ENCODE assay signal across 8 cellular contexts in the genomic region with DNA sequence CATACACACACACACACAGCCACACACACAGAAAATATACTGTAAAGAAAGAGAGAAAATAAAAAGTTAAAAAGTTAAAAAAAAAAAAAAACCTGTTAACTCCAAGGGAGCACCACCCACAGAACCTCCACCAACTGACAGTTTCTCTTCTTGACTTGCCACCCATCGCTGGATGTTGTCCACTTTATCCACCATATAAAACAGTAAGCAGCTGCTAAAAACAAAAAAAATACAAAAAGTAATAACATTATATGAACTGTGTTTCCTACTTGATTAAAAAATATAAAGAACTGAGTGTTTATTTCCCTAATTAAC. TPM values are rescaled to one million over a fixed set of nuclear protein-coding genes. Genes with fewer than 3 reads are reported as not detected.
DNase-seq lines count a peak whose midpoint lies in the region; ATAC-seq, FAIRE-seq and TF ChIP-seq lines count a peak whose summit lies in the region.

No MANE protein-coding gene starts in this region.

- H3K4me1 ChIP-seq in CD8-positive, alpha-beta memory T cell (ENCODE audit: insufficient read depth, low read length) = peaks cover 61% of the 10 kb centered on the region
- H3K4me1 ChIP-seq in OCI-LY7 (ENCODE audit: insufficient read depth, low read length, poor library complexity, severe bottlenecking) (peaks cover 60% of the 10 kb centered on the region), endothelial cell of umbilical vein (ENCODE audit: control insufficient read depth, extremely low read depth, insufficient read depth, low read length) (peaks cover 18% of the 10 kb centered on the region), pancreas (peaks cover 8 to 44% (median 37%) of the 10 kb centered on the region in 3 donors)

- no peak overlapping the region; the same call in 1 of the 2 replicates for H2AFZ ChIP-seq in OCI-LY7 (ENCODE audit: low read length)
- no peak overlapping the region for H2AFZ ChIP-seq in endothelial cell of umbilical vein (ENCODE audit: low read depth, low read length)

- H3K27me3 Mint-ChIP-seq in CD8-positive, alpha-beta memory T cell = no peaks in the 10 kb centered on the region

- no peaks in the 10 kb centered on the region for H3K9me2 ChIP-seq in OCI-LY7 (ENCODE audit: insufficient read depth, low read length)

- peak overlapping the region; percentile 94 to 98 (median 95) for H3K4me3 Mint-ChIP-seq in CD8-positive, alpha-beta memory T cell

- H3K27ac ChIP-seq in CD8-positive, alpha-beta memory T cell (ENCODE audit: low read depth, low read length) = peak overlapping the region; percentile 74
- peak overlapping the region; percentile 68 for H3K27ac ChIP-seq in OCI-LY7 (ENCODE audit: low read depth, low read length, poor library complexity, severe bottlenecking)
- no peak overlapping the region for H3K27ac ChIP-seq in endothelial cell of umbilical vein (ENCODE audit: insufficient read depth, low read depth, low read length)
- H3K27ac ChIP-seq in pancreas = peak overlapping the region in 1 of 4 donors; percentile 95

- TF ChIP-seq CTCF in OCI-LY7 (conservative IDR thresholded peaks at IDR 0.05; ENCODE audit: low read length) = no peak
- TF ChIP-seq CTCF in endothelial cell of umbilical vein (IDR thresholded peaks at IDR 0.05; ENCODE audit: extremely low read depth in 1 of 2, insufficient read depth in 1 of 2, low read depth in 1 of 2, low read length in 2 of 2) = no peak
- no peak for TF ChIP-seq CTCF in pancreas (IDR thresholded peaks at IDR 0.05)

- TF ChIP-seq POLR2A in endothelial cell of umbilical vein (IDR thresholded peaks at IDR 0.05; ENCODE audit: low read depth, low read length) = no peak
- no peak for TF ChIP-seq POLR2A in GM12892 (IDR thresholded peaks at IDR 0.05; ENCODE audit: low read depth, low read length)

- BruUV-seq in OCI-LY7 (replicated peaks; lab: Mats Ljungman, UMichigan) (no TSS peak), endothelial cell of umbilical vein (replicated peaks; lab: Mats Ljungman, UMichigan) (no TSS peak)

- no peaks in the 10 kb centered on the region for H3K36me3 ChIP-seq in CD8-positive, alpha-beta memory T cell (ENCODE audit: insufficient read depth, low read length)
- H3K36me3 ChIP-seq in OCI-LY7 (ENCODE audit: insufficient read depth, low read length) (peaks cover 10% of the 10 kb centered on the region), endothelial cell of umbilical vein (ENCODE audit: control insufficient read depth in 2 of 2, extremely low read depth in 1 of 2, insufficient read depth in 2 of 2, low read length in 2 of 2) (no peaks in the 10 kb centered on the region), pancreas (no peaks in the 10 kb centered on the region)

- H3K4me1 Mint-ChIP-seq in CD8-positive, alpha-beta memory T cell = peaks cover 53 to 80% (median 63%) of the 10 kb centered on the region in 3 donors

- peak overlapping the region; percentile 74 for H3K9ac ChIP-seq in endothelial cell of umbilical vein (replicated peaks; ENCODE audit: extremely low read depth, insufficient read depth, low read length)

- FAIRE-seq in endothelial cell of umbilical vein (lab: Jason Lieb, UNC) = no peak
- no peak for FAIRE-seq in pancreas (lab: Jason Lieb, UNC)
- no peak for FAIRE-seq in GM12892 (lab: Jason Lieb, UNC)

- no peak for ATAC-seq in pancreas

- no peak for DNase-seq in CD8-positive, alpha-beta memory T cell
- DNase-seq in OCI-LY7 (ENCODE audit: low spot score) (no peak), endothelial cell of umbilical vein (ENCODE audit: low read depth, low spot score) (no peak), pancreas (no peak), NCI-H1694 (lab: John Stamatoyannopoulos, UW) (no peak), DMS114 treated with DMSO at 0.1 percent for 48 hours (lab: John Stamatoyannopoulos, UW; ENCODE audit: unreplicated experiment) (no peak), GM12892 (ENCODE audit: insufficient read length) (no peak)
- no peak for DNase-seq in stimulated activated CD4-positive, alpha-beta T cell treated with anti-CD3 and anti-CD28 coated beads, Interleukin-12 subunit alpha, Interleukin-12 subunit beta, amount 100 ng/mL, for 4 hours

- H3K4me3 ChIP-seq in CD8-positive, alpha-beta memory T cell (ENCODE audit: low read length) = no peak overlapping the region
- H3K4me3 ChIP-seq in OCI-LY7 (ENCODE audit: low read depth, low read length, poor library complexity, severe bottlenecking) (peak overlapping the region; percentile 86), endothelial cell of umbilical vein (replicated peaks in 1 of 3; ENCODE audit: insufficient read depth in 1 of 3, low read depth in 1 of 3, low read length in 3 of 3) (peak overlapping the region; percentile 63 to 73 (median 69)), pancreas (peak overlapping the region; percentile 68 to 74 (median 72))

- peaks cover 0 to 7% (median 0%) of the 10 kb centered on the region in 3 donors for H3K36me3 Mint-ChIP-seq in CD8-positive, alpha-beta memory T cell

- no peaks in the 10 kb centered on the region for H3K9me3 ChIP-seq in CD8-positive, alpha-beta memory T cell (ENCODE audit: low read length)
- H3K9me3 ChIP-seq in OCI-LY7 (ENCODE audit: low read length) (no peaks in the 10 kb centered on the region), endothelial cell of umbilical vein (replicated peaks; ENCODE audit: control insufficient read depth, insufficient read depth, low read length) (no peaks in the 10 kb centered on the region), pancreas (no peaks in the 10 kb centered on the region)

- CTCF ChIA-PET in CD8-positive, alpha-beta memory T cell (lab: Charles Lee) = interaction anchor here (2.1 to 6.4 kb wide), 2 partner anchors 30 to 41 kb away, joined by 5 to 53 read pairs; no protein-coding TSS in a partner anchor
- CTCF ChIA-PET in OCI-LY7 (lab: Charles Lee; ENCODE audit: unreplicated experiment) = no interaction called here
- CTCF ChIA-PET in endothelial cell of umbilical vein (lab: Charles Lee) = interaction anchor here (1.0 to 7.6 kb wide), 5 partner anchors 8 to 42 kb away, joined by 3 to 92 read pairs (median 5); no protein-coding TSS in a partner anchor

- H4K20me1 ChIP-seq in OCI-LY7 (ENCODE audit: insufficient read depth, low read length) = peaks cover 28% of the 10 kb centered on the region
- H4K20me1 ChIP-seq in endothelial cell of umbilical vein (replicated peaks; ENCODE audit: control insufficient read depth, extremely low read depth, insufficient read depth, low read length) = peaks cover 6% of the 10 kb centered on the region

- peak overlapping the region; percentile 86 to 99 (median 96) for H3K27ac Mint-ChIP-seq in CD8-positive, alpha-beta memory T cell

- peak overlapping the region; percentile 78 for H3K4me2 ChIP-seq in OCI-LY7 (ENCODE audit: low read length)
- H3K4me2 ChIP-seq in endothelial cell of umbilical vein (ENCODE audit: insufficient read depth, low read length) = peak overlapping the region; percentile 89

- POLR2A ChIA-PET in CD8-positive, alpha-beta memory T cell (lab: Charles Lee) = interaction anchor here (0.6 to 1.2 kb wide), 4 partner anchors 10 to 1549 kb away, joined by 3 to 5 read pairs (median 4); no protein-coding TSS in a partner anchor
- POLR2A ChIA-PET in OCI-LY7 (lab: Charles Lee) = interaction anchor here (0.9 to 1.2 kb wide), 2 partner anchors 10 to 15 kb away, joined by 3 to 5 read pairs; no protein-coding TSS in a partner anchor
- POLR2A ChIA-PET in endothelial cell of umbilical vein (lab: Charles Lee) = no interaction called here

- H3K9me1 ChIP-seq in endothelial cell of umbilical vein (replicated peaks; ENCODE audit: control insufficient read depth, extremely low read depth, insufficient read depth, low read length) = no peaks in the 10 kb centered on the region

- H3K27me3 ChIP-seq in CD8-positive, alpha-beta memory T cell (ENCODE audit: insufficient read depth, low read length, poor library complexity, severe bottlenecking) = no peaks in the 10 kb centered on the region
- H3K27me3 ChIP-seq in endothelial cell of umbilical vein (ENCODE audit: control insufficient read depth in 2 of 2, insufficient read depth in 2 of 2, low read length in 2 of 2) (peaks cover 8 to 21% of the 10 kb centered on the region in 2 experiments), pancreas (no peaks in the 10 kb centered on the region)

- intact Hi-C loops in OCI-LY7 (cut with micrococcal nuclease; ENCODE audit: unreplicated experiment) = loop anchor here (2.0 to 10.0 kb wide), 2 partner anchors 42 to 550 kb away; a partner anchor contains a TSS
- intact Hi-C loops in endothelial cell of umbilical vein (cut with micrococcal nuclease) = loop anchor here (1.0 kb wide), 1 partner anchor 8 kb away; no protein-coding TSS in a partner anchor
- intact Hi-C loops in pancreas (cut with DNase I) = no loop called here

- 26% methylated on average over 1 of the region's 1 CpG for WGBS in pancreas, 2 donors

- no peaks in the 10 kb centered on the region for H3K9me3 Mint-ChIP-seq in CD8-positive, alpha-beta memory T cell

- dilution Hi-C loops in endothelial cell of umbilical vein (cut with MboI; ENCODE audit: extremely low pct_ligation_motif_present, low sequenced_read_pairs) = no loop called here

- peaks cover 79% of the 10 kb centered on the region for H3K79me2 ChIP-seq in OCI-LY7 (ENCODE audit: insufficient read depth, low read depth, low read length)
- peaks cover 19% of the 10 kb centered on the region for H3K79me2 ChIP-seq in endothelial cell of umbilical vein (ENCODE audit: control insufficient read depth, insufficient read depth, low read length)

RNA-seq across cellular contexts. Expression of a gene that starts 1.2 kb away (rescaled TPM):
- total RNA-seq in CD8-positive, alpha-beta memory T cell = 10 to 100 TPM; 14.8 to 16.4 TPM
- 4.8 TPM for polyA plus RNA-seq in CD8-positive, alpha-beta memory T cell
- total RNA-seq in OCI-LY7 (2014; rRNA removed; shearing (Covaris generic)) = 19.3 and 19.7 TPM in 2 replicates
- total RNA-seq in OCI-LY7 (2022) (19.0 and 20.7 TPM in 2 replicates), endothelial cell of umbilical vein (8.1 and 8.2 TPM in 2 replicates), pancreas (10 to 100 TPM in 3 of 6 donors, 1 to 10 TPM in 3; 8.3 to 17.2 (median 11.1) TPM)
- polyA plus RNA-seq in endothelial cell of umbilical vein (1.1 and 1.3 TPM in 2 replicates), pancreas (1 to 10 TPM; 3.2 to 3.9 TPM)
- polyA plus RNA-seq in endothelial cell of umbilical vein (2011; cell fraction: cytosol; rRNA removed) = 1.2 TPM in 2 replicates
- polyA plus RNA-seq in endothelial cell of umbilical vein (2011; cell fraction: nucleus; rRNA removed) = 1.8 and 2.4 TPM in 2 replicates
- 2.8 and 3.3 TPM in 2 replicates for polyA plus RNA-seq in endothelial cell of umbilical vein (2012)
- 3.3 and 4.3 TPM in 2 replicates for polyA minus RNA-seq in endothelial cell of umbilical vein
- polyA minus RNA-seq in endothelial cell of umbilical vein (2011; cell fraction: cytosol; rRNA and poly(A)+ RNA removed) = 6.6 TPM
- 7.5 and 7.9 TPM in 2 replicates for polyA minus RNA-seq in endothelial cell of umbilical vein (2011; cell fraction: nucleus; rRNA and poly(A)+ RNA removed)
- 4.2 TPM for polyA plus RNA-seq in GM12892 (2012; ENCODE audit: missing spikeins)

RNA-seq across cellular contexts. Expression of a gene that starts 10.6 kb away (rescaled TPM):
- total RNA-seq in CD8-positive, alpha-beta memory T cell = 1 to 10 TPM; 3.7 to 4.1 TPM
- polyA plus RNA-seq in CD8-positive, alpha-beta memory T cell = 0.29 TPM
- total RNA-seq in OCI-LY7 (2014; rRNA removed; shearing (Covaris generic)) = 3.0 and 3.3 TPM in 2 replicates
- total RNA-seq in OCI-LY7 (2022) = 4.9 and 5.5 TPM in 2 replicates
- total RNA-seq in endothelial cell of umbilical vein = 2.4 and 3.3 TPM in 2 replicates
- 0.62 and 0.86 TPM in 2 replicates for polyA plus RNA-seq in endothelial cell of umbilical vein
- polyA plus RNA-seq in endothelial cell of umbilical vein (2011; cell fraction: cytosol; rRNA removed) = 0.56 and 0.63 TPM in 2 replicates
- polyA plus RNA-seq in endothelial cell of umbilical vein (2011; cell fraction: nucleus; rRNA removed) = 2.4 and 3.3 TPM in 2 replicates
- polyA plus RNA-seq in endothelial cell of umbilical vein (2012) = 1.5 and 1.6 TPM in 2 replicates
- polyA minus RNA-seq in endothelial cell of umbilical vein = 2.3 and 2.6 TPM in 2 replicates
- 0.31 TPM for polyA minus RNA-seq in endothelial cell of umbilical vein (2011; cell fraction: cytosol; rRNA and poly(A)+ RNA removed)
- polyA minus RNA-seq in endothelial cell of umbilical vein (2011; cell fraction: nucleus; rRNA and poly(A)+ RNA removed) = 3.5 and 4.8 TPM in 2 replicates
- total RNA-seq in pancreas = 1 to 10 TPM; 2.6 to 8.0 (median 5.8) TPM
- 1 to 10 TPM; 3.8 to 7.0 TPM for polyA plus RNA-seq in pancreas
- polyA plus RNA-seq in GM12892 (2012; ENCODE audit: missing spikeins) = 1.3 TPM

RNA-seq across cellular contexts. Expression of a gene that starts 59.8 kb away (rescaled TPM):
- total RNA-seq in CD8-positive, alpha-beta memory T cell = 10 to 100 TPM; 13.9 to 17.3 TPM
- 11.1 TPM for polyA plus RNA-seq in CD8-positive, alpha-beta memory T cell
- total RNA-seq in OCI-LY7 (2014; rRNA removed; shearing (Covaris generic)) = 11.4 and 36.7 TPM in 2 replicates
- total RNA-seq in OCI-LY7 (2022) (21.4 and 23.8 TPM in 2 replicates), endothelial cell of umbilical vein (28.9 and 36.0 TPM in 2 replicates), pancreas (10 to 100 TPM; 30.2 to 66.2 (median 44.9) TPM)
- polyA plus RNA-seq in endothelial cell of umbilical vein (41.5 and 50.4 TPM in 2 replicates), pancreas (100 to 1,000 TPM in 1 of 2 donors, 10 to 100 TPM in 1; 80.6 to 185 TPM)
- 26.3 and 29.5 TPM in 2 replicates for polyA plus RNA-seq in endothelial cell of umbilical vein (2011; cell fraction: cytosol; rRNA removed)
- polyA plus RNA-seq in endothelial cell of umbilical vein (2011; cell fraction: nucleus; rRNA removed) = 6.8 and 12.5 TPM in 2 replicates
- 22.8 and 28.5 TPM in 2 replicates for polyA plus RNA-seq in endothelial cell of umbilical vein (2012)
- polyA minus RNA-seq in endothelial cell of umbilical vein = 22.2 and 29.3 TPM in 2 replicates
- polyA minus RNA-seq in endothelial cell of umbilical vein (2011; cell fraction: cytosol; rRNA and poly(A)+ RNA removed) = 64.1 TPM
- 5.0 and 6.4 TPM in 2 replicates for polyA minus RNA-seq in endothelial cell of umbilical vein (2011; cell fraction: nucleus; rRNA and poly(A)+ RNA removed)
- 71.3 TPM for polyA plus RNA-seq in GM12892 (2012; ENCODE audit: missing spikeins)

Comparison
In these comparisons a context has a peak if more than half of its experiments do, and no peak if none do; other contexts are left out.
1. intact Hi-C loops: an anchor here in OCI-LY7 (2.0 to 10.0 kb wide) and endothelial cell of umbilical vein (1.0 kb wide); none called in pancreas.